ENCODE assay signal across 3 cellular contexts in genomic region chr15:40921949-40922607, GRCh38.
TF ChIP-seq lines count a peak whose summit lies in the region.

No MANE protein-coding gene starts in this region.

TF ChIP-seq in SK-N-SH, 30 proteins besides CTCF, POLR2A, EP300 and RAD21:
- TF ChIP-seq PBX3 (IDR thresholded peaks at IDR 0.05) = no peak
- TF ChIP-seq REST (IDR thresholded peaks at IDR 0.05; ENCODE audit: low read depth, low read length) = peak; percentile 82

TF ChIP-seq in SK-N-SH treated with all-trans-retinoic acid at 6 μM for 48 hours, 23 proteins besides CTCF, POLR2A, EP300 and RAD21:
- no peak for TF ChIP-seq BACH2 (CRISPR knock-in tag; IDR thresholded peaks at IDR 0.05; ENCODE audit: borderline replicate concordance)

TF ChIP-seq in HepG2, 621 proteins besides CTCF, POLR2A, EP300 and RAD21:
- TF ChIP-seq JDP2 (CRISPR knock-in tag; IDR thresholded peaks at IDR 0.05; ENCODE audit: borderline replicate concordance) (no peak), ZBTB1 (CRISPR knock-in tag; IDR thresholded peaks at IDR 0.05; ENCODE audit: borderline replicate concordance) (no peak), KDM1A (CRISPR knock-in tag; IDR thresholded peaks at IDR 0.05) (peak; percentile 78), HDAC2 (CRISPR knock-in tag; IDR thresholded peaks at IDR 0.05) (0 out of 2 replicates have a peak, but pooled peaks have one; percentile 35), ZNF781 (CRISPR knock-in tag; IDR thresholded peaks at IDR 0.05; ENCODE audit: borderline replicate concordance, not compliant biosample characterization) (no peak), STAT5B (CRISPR knock-in tag; IDR thresholded peaks at IDR 0.05) (no peak), MED8 (CRISPR knock-in tag; IDR thresholded peaks at IDR 0.05; ENCODE audit: insufficient replicate concordance) (no peak), PRMT3 (CRISPR knock-in tag; IDR thresholded peaks at IDR 0.05; ENCODE audit: borderline replicate concordance, low read depth) (no peak), PBX2 (CRISPR knock-in tag; IDR thresholded peaks at IDR 0.05) (peak; percentile 60; the same call in 1 of the 2 replicates), DPF2 (CRISPR knock-in tag; IDR thresholded peaks at IDR 0.05; ENCODE audit: borderline replicate concordance, low read depth) (no peak), ELF3 (CRISPR knock-in tag; IDR thresholded peaks at IDR 0.05) (0 out of 2 replicates have a peak, but pooled peaks have one; percentile 22), ZMAT3 (CRISPR knock-in tag; conservative IDR thresholded peaks at IDR 0.05) (0 out of 2 replicates have a peak, but pooled peaks have one; percentile 38), HNF1A (IDR thresholded peaks at IDR 0.05; ENCODE audit: low read depth) (0 out of 2 replicates have a peak, but pooled peaks have one; percentile 32), HNF1A (CRISPR knock-in tag; IDR thresholded peaks at IDR 0.05; ENCODE audit: borderline replicate concordance) (no peak), THAP7 (CRISPR knock-in tag; IDR thresholded peaks at IDR 0.05) (0 out of 2 replicates have a peak, but pooled peaks have one; percentile 37), ZMYM3 (CRISPR knock-in tag; IDR thresholded peaks at IDR 0.05) (peak; percentile 99), REST (IDR thresholded peaks at IDR 0.05; ENCODE audit: borderline replicate concordance in 1 of 2, low read depth in 1 of 2, low read length in 2 of 2) (peak; percentile 8 to 83), TEAD2 (CRISPR knock-in tag; IDR thresholded peaks at IDR 0.05) (no peak), MIER2 (CRISPR knock-in tag; IDR thresholded peaks at IDR 0.05) (peak; percentile 58; the same call in 1 of the 2 replicates), NBN (conservative IDR thresholded peaks at IDR 0.05) (no peak), SATB2 (CRISPR knock-in tag; IDR thresholded peaks at IDR 0.05) (no peak), FOXP1 (IDR thresholded peaks at IDR 0.05) (no peak), FOXP1 (CRISPR knock-in tag; IDR thresholded peaks at IDR 0.05) (no peak), ZNF687 (CRISPR knock-in tag; IDR thresholded peaks at IDR 0.05) (no peak), MAX (IDR thresholded peaks at IDR 0.05) (peak; percentile 49), ZNF446 (CRISPR knock-in tag; IDR thresholded peaks at IDR 0.05) (no peak), ZGPAT (CRISPR knock-in tag; IDR thresholded peaks at IDR 0.05) (0 out of 2 replicates have a peak, but pooled peaks have one; percentile 36), ADNP (CRISPR knock-in tag; IDR thresholded peaks at IDR 0.05) (peak; percentile 83; the same call in 1 of the 2 replicates), ETV5 (CRISPR knock-in tag; IDR thresholded peaks at IDR 0.05; ENCODE audit: borderline replicate concordance) (peak; percentile 18; the same call in 1 of the 2 replicates), ZSCAN20 (CRISPR knock-in tag; IDR thresholded peaks at IDR 0.05; ENCODE audit: borderline replicate concordance) (peak; percentile 95), AGO2 (optimal IDR thresholded peaks at IDR 0.05; ENCODE audit: low read depth, low read length) (no peak), AFF4 (CRISPR knock-in tag; IDR thresholded peaks at IDR 0.05) (no peak), ZNF143 (CRISPR knock-in tag; IDR thresholded peaks at IDR 0.05) (no peak), RCOR2 (CRISPR knock-in tag; IDR thresholded peaks at IDR 0.05) (peak; percentile 75; the same call in 1 of the 2 replicates)
TF ChIP-seq in HepG2: peak in this region for 16.
